In genomic region chr17:55263565-55264272, GRCh38 we compare ENCODE assay signal across 10 cellular contexts. TPM values are rescaled to one million over a fixed set of nuclear protein-coding genes. Genes with fewer than 3 reads are reported as not detected.
A peak's percentile ranks its signal among the peaks of the same experiment; 100 is the strongest.
DNase-seq lines count a peak whose midpoint lies in the region; ATAC-seq and TF ChIP-seq lines count a peak whose summit lies in the region.
"Had no signal": no experiment of that assay in that cellular context is flagged by ENCODE, and none has a peak within 500 bp of the region (broad histone marks: within the 10 kb centered on the region; RNA-seq: fewer than 3 reads in every experiment).

No MANE protein-coding gene starts in this region.

- no peaks in the 10 kb centered on the region for H3K9me3 Mint-ChIP-seq in activated naive CD8-positive, alpha-beta T cell treated with anti-CD3 and anti-CD28 coated beads, Interleukin-2, amount 50 U/mL, for 24 hours
- peaks cover 3% of the 10 kb centered on the region for H3K9me3 Mint-ChIP-seq in memory B cell

- no peaks in the 10 kb centered on the region for H3K9me3 ChIP-seq in thoracic aorta

- peaks cover 12 to 38% of the 10 kb centered on the region in 2 donors for H3K4me1 ChIP-seq in thoracic aorta (ENCODE audit: control insufficient read depth in 1 of 2, low read depth in 2 of 2)
- H3K4me1 ChIP-seq: BLaER1 had no signal

- DNase-seq in activated effector memory CD4-positive, alpha-beta T cell treated with anti-CD3 and anti-CD28 coated beads, Interleukin-2, amount 50 U/mL, for 16 hours: peak; percentile 69
- DNase-seq in activated effector memory CD4-positive, alpha-beta T cell treated with Interleukin-2 at 50 U/mL for 16 hours: no peak
- no peak for DNase-seq in activated naive CD8-positive, alpha-beta T cell treated with anti-CD3 and anti-CD28 coated beads, Interleukin-2, amount 50 U/mL, for 24 hours
- DNase-seq in memory B cell (ENCODE audit: low spot score in 2 of 2) (no peak), thoracic aorta (ENCODE audit: low spot score) (no peak), NCI-H526 treated with DMSO at 0.1 percent for 48 hours (lab: John Stamatoyannopoulos, UW) (no peak), NCI-H1436 (lab: John Stamatoyannopoulos, UW) (no peak), globus pallidus (ENCODE audit: low spot score) (no peak)

- TF ChIP-seq CTCF in thoracic aorta (IDR thresholded peaks at IDR 0.05): no peak

- no peak for ATAC-seq in activated naive CD8-positive, alpha-beta T cell treated with anti-CD3 and anti-CD28 coated beads, Interleukin-2, amount 50 U/mL, for 24 hours
- ATAC-seq in memory B cell (ENCODE audit: low read depth) (no peak), thoracic aorta (ENCODE audit: insufficient number of reproducible peaks, low FRiP score, low read depth) (no peak)

- H3K4me1 Mint-ChIP-seq in activated naive CD8-positive, alpha-beta T cell treated with anti-CD3 and anti-CD28 coated beads, Interleukin-2, amount 50 U/mL, for 24 hours: peaks cover 17% of the 10 kb centered on the region
- peaks cover 3% of the 10 kb centered on the region for H3K4me1 Mint-ChIP-seq in memory B cell

- peaks cover 75% of the 10 kb centered on the region for H3K27me3 Mint-ChIP-seq in activated naive CD8-positive, alpha-beta T cell treated with anti-CD3 and anti-CD28 coated beads, Interleukin-2, amount 50 U/mL, for 24 hours
- peaks cover 39% of the 10 kb centered on the region for H3K27me3 Mint-ChIP-seq in memory B cell

- no peaks in the 10 kb centered on the region for H3K36me3 Mint-ChIP-seq in activated naive CD8-positive, alpha-beta T cell treated with anti-CD3 and anti-CD28 coated beads, Interleukin-2, amount 50 U/mL, for 24 hours (ENCODE audit: low read depth)
- H3K36me3 Mint-ChIP-seq in memory B cell: no peaks in the 10 kb centered on the region

- no peaks in the 10 kb centered on the region for H3K27me3 ChIP-seq in thoracic aorta (replicated peaks; ENCODE audit: insufficient read depth)

- no peaks in the 10 kb centered on the region for H3K36me3 ChIP-seq in thoracic aorta
- H3K36me3 ChIP-seq: BLaER1 had no signal

- H3K27ac Mint-ChIP-seq in activated naive CD8-positive, alpha-beta T cell treated with anti-CD3 and anti-CD28 coated beads, Interleukin-2, amount 50 U/mL, for 24 hours: no peak overlapping the region
- no peak overlapping the region for H3K27ac Mint-ChIP-seq in memory B cell

- H3K4me3 Mint-ChIP-seq in activated naive CD8-positive, alpha-beta T cell treated with anti-CD3 and anti-CD28 coated beads, Interleukin-2, amount 50 U/mL, for 24 hours: peak overlapping the region; percentile 51
- peak overlapping the region; percentile 56 for H3K4me3 Mint-ChIP-seq in memory B cell

- H3K4me3 ChIP-seq in thoracic aorta: peak overlapping the region; percentile 86
- H3K4me3 ChIP-seq: BLaER1 had no signal

- H3K27ac ChIP-seq in thoracic aorta: no peak overlapping the region
- H3K27ac ChIP-seq: BLaER1 had no signal

RNA-seq across cellular contexts. Expression of gene HLF, which starts 1.0 kb away (rescaled TPM):
- total RNA-seq in thoracic aorta: 10 to 100 TPM; 10.2 to 12.5 TPM
- total RNA-seq: glomerular endothelial cell had no signal
